ENCODE assay signal across 22 cellular contexts in the genomic region with DNA sequence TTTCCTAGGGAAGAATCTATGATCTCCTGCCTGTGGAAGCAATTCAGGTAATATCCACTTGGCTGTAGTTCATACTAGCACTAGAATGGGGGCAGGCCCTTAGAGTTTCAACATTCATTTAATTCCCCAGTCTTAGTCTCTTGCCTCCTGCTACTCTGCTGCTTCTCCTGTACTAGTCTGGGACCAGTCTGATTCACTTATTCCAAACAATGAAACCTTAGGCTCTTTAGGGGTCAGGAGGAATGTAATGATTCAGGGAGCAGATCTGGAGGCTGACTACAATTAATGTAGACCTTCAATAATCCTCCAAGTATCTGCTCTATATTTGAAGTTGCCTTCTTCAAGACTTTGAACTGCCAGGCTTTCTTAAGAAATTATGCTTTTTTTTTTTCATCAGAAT.
A peak's percentile ranks its signal among the peaks of the same experiment; 100 is the strongest.
DNase-seq lines count a peak whose midpoint lies in the region; ATAC-seq, FAIRE-seq and TF ChIP-seq lines count a peak whose summit lies in the region.
"Had no signal": no experiment of that assay in that cellular context is flagged by ENCODE, and none has a peak within 500 bp of the region (broad histone marks: within the 10 kb centered on the region; RNA-seq: fewer than 3 reads in every experiment).

No MANE protein-coding gene starts in this region.

- intact Hi-C loops in pancreas (cut with DNase I), result no loop called here
- intact Hi-C loops in ascending aorta (cut with DNase I), result no loop called here

- H3K4me3 ChIP-seq in bronchial epithelial cell (ENCODE audit: low read depth, low read length) (no peak overlapping the region), pancreas (no peak overlapping the region), ascending aorta (no peak overlapping the region)
- H3K4me3 ChIP-seq: esophagus squamous epithelium, HAP-1, heart left ventricle, uterus had no signal

- no peaks in the 10 kb centered on the region for H3K9me3 ChIP-seq in pancreas
- H3K9me3 ChIP-seq in ascending aorta, result no peaks in the 10 kb centered on the region
- H3K9me3 ChIP-seq: esophagus squamous epithelium, HAP-1, heart left ventricle, uterus had no signal

- FAIRE-seq in bronchial epithelial cell (lab: Jason Lieb, UNC), result no peak
- no peak for FAIRE-seq in pancreas (lab: Jason Lieb, UNC)
- FAIRE-seq: D721Med, GM18507 had no signal

- DNase-seq in EH (ENCODE audit: low read depth) (peak; percentile 52), HuH-7 (ENCODE audit: low spot score) (peak; percentile 3), bronchial epithelial cell (ENCODE audit: low read depth) (peak; percentile 72), iris pigment epithelial cell (ENCODE audit: low read depth) (peak; percentile 74), pancreas (no peak), ascending aorta (ENCODE audit: low spot score in 2 of 2) (no peak)
- DNase-seq in activated effector memory CD4-positive, alpha-beta T cell treated with anti-CD3 and anti-CD28 coated beads, Interleukin-2, amount 50 U/mL, for 16 hours, result no peak
- DNase-seq: activated CD4-positive, alpha-beta T cell treated with anti-CD3 and anti-CD28 coated beads for 36 hours; activated CD8-positive, alpha-beta memory T cell treated with anti-CD3 and anti-CD28 coated beads for 24 hours; activated T-cell treated with anti-CD3 and anti-CD28 coated beads, Interleukin-2, amount 50 U/mL, for 24 hours; C1 segment of cervical spinal cord; esophagus squamous epithelium; heart left ventricle; NCI-H187 treated with DMSO at 0.1 percent for 48 hours; SIG-M5; uterus had no signal

- H3K4me1 ChIP-seq in pancreas (no peaks in the 10 kb centered on the region), ascending aorta (no peaks in the 10 kb centered on the region)
- H3K4me1 ChIP-seq: esophagus squamous epithelium, uterus had no signal

- ATAC-seq in pancreas (no peak), HG03025 (IDR thresholded peaks at IDR 0.05; ENCODE audit: low FRiP score, unreplicated experiment) (no peak)
- ATAC-seq: activated CD4-positive, alpha-beta T cell treated with anti-CD3 and anti-CD28 coated beads for 36 hours; heart left ventricle; left lobe of liver had no signal

- H3K27ac ChIP-seq in pancreas, result no peak overlapping the region
- H3K27ac ChIP-seq in ascending aorta, result no peak overlapping the region
- H3K27ac ChIP-seq: esophagus squamous epithelium, heart left ventricle, KMS-11, uterus had no signal

- no peak for TF ChIP-seq CTCF in bronchial epithelial cell (IDR thresholded peaks at IDR 0.05; ENCODE audit: insufficient read depth, low read length, severe bottlenecking)
- TF ChIP-seq CTCF in pancreas (IDR thresholded peaks at IDR 0.05), result no peak
- no peak for TF ChIP-seq CTCF in ascending aorta (IDR thresholded peaks at IDR 0.05)

- H3K27me3 ChIP-seq in bronchial epithelial cell (ENCODE audit: control insufficient read depth, insufficient read depth, low read length), result no peaks in the 10 kb centered on the region
- no peaks in the 10 kb centered on the region for H3K27me3 ChIP-seq in pancreas
- H3K27me3 ChIP-seq in ascending aorta, result no peaks in the 10 kb centered on the region
- H3K27me3 ChIP-seq: esophagus squamous epithelium, heart left ventricle, uterus had no signal

- H3K36me3 ChIP-seq in bronchial epithelial cell (ENCODE audit: control insufficient read depth, insufficient read depth, low read length), result no peaks in the 10 kb centered on the region
- H3K36me3 ChIP-seq in pancreas, result no peaks in the 10 kb centered on the region
- no peaks in the 10 kb centered on the region for H3K36me3 ChIP-seq in ascending aorta
- H3K36me3 ChIP-seq: esophagus squamous epithelium, HAP-1, heart left ventricle, uterus had no signal

Comparison
In these comparisons a context has a peak if more than half of its experiments do, and no peak if none do; other contexts are left out.
1. DNase-seq: peak in EH (single experiment), HuH-7 (single experiment), bronchial epithelial cell (single experiment) and iris pigment epithelial cell (single experiment); none in pancreas (0 of 6), activated effector memory CD4-positive, alpha-beta T cell treated with anti-CD3 and anti-CD28 coated beads, Interleukin-2, amount 50 U/mL, for 16 hours (single experiment) and ascending aorta (0 of 2).